31 cellular contexts compared by ENCODE assay signal in the genomic region with DNA sequence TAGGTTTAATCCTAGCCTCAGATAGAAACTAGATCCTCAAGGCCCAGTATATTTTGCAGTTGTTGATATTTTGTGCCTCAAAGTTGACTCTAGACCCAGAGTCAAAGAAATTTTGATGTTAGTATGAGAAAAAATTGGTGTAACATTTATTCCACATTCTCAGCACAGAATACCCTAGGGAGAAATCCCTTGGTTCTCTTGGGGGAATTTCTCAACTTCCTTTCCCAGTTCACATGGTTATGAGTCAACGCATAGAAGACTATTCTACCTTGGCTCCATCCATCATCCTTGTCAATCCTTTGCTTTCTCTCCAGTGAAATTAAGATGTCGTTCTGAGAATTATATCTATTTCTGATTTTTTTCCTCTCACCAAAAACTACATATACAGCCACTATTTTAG.
DNase-seq lines count a peak whose midpoint lies in the region; ATAC-seq, FAIRE-seq and TF ChIP-seq lines count a peak whose summit lies in the region.
"Had no signal": no experiment of that assay in that cellular context is flagged by ENCODE, and none has a peak within 500 bp of the region (broad histone marks: within the 10 kb centered on the region; RNA-seq: fewer than 3 reads in every experiment).

No MANE protein-coding gene starts in this region.

- no peaks in the 10 kb centered on the region for H3K27me3 Mint-ChIP-seq in astrocyte (ENCODE audit: low read depth, unreplicated experiment)
- H3K27me3 Mint-ChIP-seq: activated CD4-positive, alpha-beta memory T cell treated with anti-CD3 and anti-CD28 coated beads, Interleukin-2, amount 10 ng/mL, durations not matched to agents 7 days and 5 days; activated naive CD4-positive, alpha-beta T cell treated with anti-CD3 and anti-CD28 coated beads, Interleukin-2, amount 10 ng/mL, durations not matched to agents 7 days and 5 days; type B pancreatic cell had no signal

- H3K9me3 Mint-ChIP-seq in astrocyte (ENCODE audit: unreplicated experiment) = peaks cover 2% of the 10 kb centered on the region
- H3K9me3 Mint-ChIP-seq: type B pancreatic cell had no signal

- H3K27me3 ChIP-seq in astrocyte (ENCODE audit: insufficient read depth, low read length) = no peaks in the 10 kb centered on the region
- H3K27me3 ChIP-seq: colonic mucosa, ovary had no signal

- no peak overlapping the region for H3K4me3 ChIP-seq in astrocyte (ENCODE audit: insufficient read depth, low read depth, low read length)
- no peak overlapping the region for H3K4me3 ChIP-seq in fibroblast of pulmonary artery (replicated peaks; ENCODE audit: low read depth, low read length)
- H3K4me3 ChIP-seq: colonic mucosa, ovary had no signal

- no peaks in the 10 kb centered on the region for H4K20me1 ChIP-seq in astrocyte (ENCODE audit: insufficient read depth, low read length)

- no peak overlapping the region for H3K4me3 Mint-ChIP-seq in astrocyte (ENCODE audit: unreplicated experiment)
- H3K4me3 Mint-ChIP-seq: activated CD4-positive, alpha-beta memory T cell treated with anti-CD3 and anti-CD28 coated beads, Interleukin-2, amount 10 ng/mL, durations not matched to agents 7 days and 5 days; activated naive CD4-positive, alpha-beta T cell treated with anti-CD3 and anti-CD28 coated beads, Interleukin-2, amount 10 ng/mL, durations not matched to agents 7 days and 5 days; CD14-positive monocyte; type B pancreatic cell had no signal

- TF ChIP-seq CTCF in astrocyte (IDR thresholded peaks at IDR 0.05; ENCODE audit: insufficient read depth, low read depth, low read length) (no peak), fibroblast of pulmonary artery (IDR thresholded peaks at IDR 0.05; ENCODE audit: low read length, missing control alignments) (no peak)

- no peak overlapping the region for H3K4me2 ChIP-seq in astrocyte (ENCODE audit: low read length)

- no peaks in the 10 kb centered on the region for H3K79me2 ChIP-seq in astrocyte (ENCODE audit: insufficient read depth, low read length)

- H3K4me1 Mint-ChIP-seq in astrocyte (ENCODE audit: low read depth, unreplicated experiment) = peaks cover under 1% of the 10 kb centered on the region
- H3K4me1 Mint-ChIP-seq: activated CD4-positive, alpha-beta memory T cell treated with anti-CD3 and anti-CD28 coated beads, Interleukin-2, amount 10 ng/mL, durations not matched to agents 7 days and 5 days; activated naive CD4-positive, alpha-beta T cell treated with anti-CD3 and anti-CD28 coated beads, Interleukin-2, amount 10 ng/mL, durations not matched to agents 7 days and 5 days; CD14-positive monocyte had no signal

- DNase-seq in HCEC 1CT (peak; percentile 35), astrocyte (ENCODE audit: low read depth) (peak; percentile 36), fibroblast of pulmonary artery (ENCODE audit: low read depth) (peak; percentile 82), HUDEP-2 (lab: John Stamatoyannopoulos, UW; ENCODE audit: unreplicated experiment in 76 of 76) (no peak), left cardiac atrium (no peak)
- DNase-seq in stimulated activated CD4-positive, alpha-beta T cell treated with anti-CD3 and anti-CD28 coated beads, Interleukin-4, amount 100 ng/mL, for 1 hour = no peak
- DNase-seq in effector CD8-positive, alpha-beta T cell (lab: John Stamatoyannopoulos, UW) = no peak
- DNase-seq: activated CD4-positive, alpha-beta memory T cell treated with anti-CD3 and anti-CD28 coated beads, Interleukin-2, amount 10 ng/mL, durations not matched to agents 7 days and 5 days; activated CD4-positive, alpha-beta T cell treated with anti-CD3 and anti-CD28 coated beads for 1 hour; activated CD8-positive, alpha-beta memory T cell treated with anti-CD3 and anti-CD28 coated beads, Interleukin-2, amount 50 U/mL, for 48 hours; activated naive CD4-positive, alpha-beta T cell treated with anti-CD3 and anti-CD28 coated beads, Interleukin-2, amount 10 ng/mL, durations not matched to agents 7 days and 5 days; amygdala; Calu3; colonic mucosa; DMS79 treated with DMSO at 0.1 percent for 48 hours; effector CD4-positive, alpha-beta T cell; H7; hypothalamus; left colon; NCI-H1417 treated with DMSO at 0.1 percent for 48 hours; NCI-H2029 treated with DMSO at 0.1 percent for 48 hours; NCI-H748 treated with DMSO at 0.1 percent for 48 hours; ovary; retina; SIG-M5; small intestine; stimulated activated naive CD4-positive, alpha-beta T cell had no signal

- no peak overlapping the region for H3K27ac ChIP-seq in astrocyte (ENCODE audit: low read depth, low read length)
- H3K27ac ChIP-seq: colonic mucosa, ovary had no signal

- intact Hi-C loops in left cardiac atrium (cut with DNase I) = no loop called here

- no peaks in the 10 kb centered on the region for H3K9me3 ChIP-seq in astrocyte (ENCODE audit: insufficient read depth, low read depth, low read length)
- H3K9me3 ChIP-seq: colonic mucosa, ovary had no signal

- H2AFZ ChIP-seq in astrocyte (ENCODE audit: low read depth, low read length) = no peak overlapping the region

- FAIRE-seq in astrocyte (lab: Jason Lieb, UNC) = no peak
- FAIRE-seq: HepG2, small intestine had no signal

- H3K36me3 Mint-ChIP-seq in astrocyte (ENCODE audit: low read depth, unreplicated experiment) = no peaks in the 10 kb centered on the region
- H3K36me3 Mint-ChIP-seq: activated naive CD4-positive, alpha-beta T cell treated with anti-CD3 and anti-CD28 coated beads, Interleukin-2, amount 10 ng/mL, durations not matched to agents 7 days and 5 days; CD14-positive monocyte; type B pancreatic cell had no signal

- H3K9ac ChIP-seq in astrocyte (ENCODE audit: low read length) = no peak overlapping the region

- ATAC-seq in left cardiac atrium = no peak
- ATAC-seq: HepG2, left colon, Panc1 had no signal

- no peaks in the 10 kb centered on the region for H3K4me1 ChIP-seq in astrocyte (ENCODE audit: insufficient read depth, low read length)
- H3K4me1 ChIP-seq: colonic mucosa had no signal

- no peaks in the 10 kb centered on the region for H3K36me3 ChIP-seq in astrocyte (ENCODE audit: insufficient read depth, low read length)
- H3K36me3 ChIP-seq: colonic mucosa, ovary had no signal

- H3K27ac Mint-ChIP-seq in astrocyte (ENCODE audit: unreplicated experiment) = no peak overlapping the region
- H3K27ac Mint-ChIP-seq: activated CD4-positive, alpha-beta memory T cell treated with anti-CD3 and anti-CD28 coated beads, Interleukin-2, amount 10 ng/mL, durations not matched to agents 7 days and 5 days; activated naive CD4-positive, alpha-beta T cell treated with anti-CD3 and anti-CD28 coated beads, Interleukin-2, amount 10 ng/mL, durations not matched to agents 7 days and 5 days; CD14-positive monocyte; type B pancreatic cell had no signal

Comparison
In these comparisons a context has a peak if more than half of its experiments do, and no peak if none do; other contexts are left out.
1. DNase-seq: peak in HCEC 1CT (single experiment), astrocyte (single experiment) and fibroblast of pulmonary artery (single experiment); none in stimulated activated CD4-positive, alpha-beta T cell treated with anti-CD3 and anti-CD28 coated beads, Interleukin-4, amount 100 ng/mL, for 1 hour (single experiment), effector CD8-positive, alpha-beta T cell (single experiment), HUDEP-2 (0 of 76) and left cardiac atrium (single experiment).